2 cellular contexts compared by ENCODE assay signal in genomic region chr6:156010-156409, GRCh38.
A peak's percentile ranks its signal among the peaks of the same experiment; 100 is the strongest.
TF ChIP-seq lines count a peak whose summit lies in the region.

No MANE protein-coding gene starts in this region.

TF ChIP-seq in GM12878, 131 proteins besides CTCF, POLR2A, EP300 and RAD21:
- TF ChIP-seq BCL3 (IDR thresholded peaks at IDR 0.05; ENCODE audit: borderline replicate concordance, insufficient read depth, low read depth, low read length, poor library complexity, severe bottlenecking) (peak; percentile 25), SPI1 (IDR thresholded peaks at IDR 0.05; ENCODE audit: borderline replicate concordance, insufficient read depth, low read depth, low read length) (peak; percentile 52; the same call in 1 of the 2 replicates), ZBTB4 (CRISPR knock-in tag; IDR thresholded peaks at IDR 0.05) (no peak)

TF ChIP-seq in WTC11, 78 proteins besides CTCF, POLR2A, EP300 and RAD21 (continued from another document):
- no peak for TF ChIP-seq PREB (CRISPR knock-in tag; IDR thresholded peaks at IDR 0.05; ENCODE audit: borderline replicate concordance)
- TF ChIP-seq ZNF396 (CRISPR knock-in tag; IDR thresholded peaks at IDR 0.05; ENCODE audit: borderline replicate concordance) = no peak
- no peak for TF ChIP-seq FOXP4 (CRISPR knock-in tag; IDR thresholded peaks at IDR 0.05)
- TF ChIP-seq SMAD4 (CRISPR knock-in tag; IDR thresholded peaks at IDR 0.05) = no peak
- TF ChIP-seq ATF2 (CRISPR knock-in tag; IDR thresholded peaks at IDR 0.05; ENCODE audit: borderline replicate concordance, low read depth) = no peak
- no peak for TF ChIP-seq ZNF317 (CRISPR knock-in tag; IDR thresholded peaks at IDR 0.05; ENCODE audit: borderline replicate concordance, low read depth)
- TF ChIP-seq ZNF671 (CRISPR knock-in tag; IDR thresholded peaks at IDR 0.05) = no peak
- TF ChIP-seq ZNF232 (CRISPR knock-in tag; IDR thresholded peaks at IDR 0.05) = no peak
- TF ChIP-seq STAT6 (CRISPR knock-in tag; conservative IDR thresholded peaks at IDR 0.05; ENCODE audit: low read depth) = no peak
- no peak for TF ChIP-seq RELA (CRISPR knock-in tag; IDR thresholded peaks at IDR 0.05; ENCODE audit: borderline replicate concordance)
- TF ChIP-seq CBFB (CRISPR knock-in tag; IDR thresholded peaks at IDR 0.05; ENCODE audit: low read depth) = no peak
- no peak for TF ChIP-seq ZBTB43 (CRISPR knock-in tag; IDR thresholded peaks at IDR 0.05)
- no peak for TF ChIP-seq NFATC4 (CRISPR knock-in tag; IDR thresholded peaks at IDR 0.05)
- TF ChIP-seq ZNF263 (CRISPR knock-in tag; IDR thresholded peaks at IDR 0.05; ENCODE audit: low read depth) = no peak
- TF ChIP-seq USF2 (CRISPR knock-in tag; IDR thresholded peaks at IDR 0.05) = no peak
